ENCODE assay signal across 16 cellular contexts in the genomic region with DNA sequence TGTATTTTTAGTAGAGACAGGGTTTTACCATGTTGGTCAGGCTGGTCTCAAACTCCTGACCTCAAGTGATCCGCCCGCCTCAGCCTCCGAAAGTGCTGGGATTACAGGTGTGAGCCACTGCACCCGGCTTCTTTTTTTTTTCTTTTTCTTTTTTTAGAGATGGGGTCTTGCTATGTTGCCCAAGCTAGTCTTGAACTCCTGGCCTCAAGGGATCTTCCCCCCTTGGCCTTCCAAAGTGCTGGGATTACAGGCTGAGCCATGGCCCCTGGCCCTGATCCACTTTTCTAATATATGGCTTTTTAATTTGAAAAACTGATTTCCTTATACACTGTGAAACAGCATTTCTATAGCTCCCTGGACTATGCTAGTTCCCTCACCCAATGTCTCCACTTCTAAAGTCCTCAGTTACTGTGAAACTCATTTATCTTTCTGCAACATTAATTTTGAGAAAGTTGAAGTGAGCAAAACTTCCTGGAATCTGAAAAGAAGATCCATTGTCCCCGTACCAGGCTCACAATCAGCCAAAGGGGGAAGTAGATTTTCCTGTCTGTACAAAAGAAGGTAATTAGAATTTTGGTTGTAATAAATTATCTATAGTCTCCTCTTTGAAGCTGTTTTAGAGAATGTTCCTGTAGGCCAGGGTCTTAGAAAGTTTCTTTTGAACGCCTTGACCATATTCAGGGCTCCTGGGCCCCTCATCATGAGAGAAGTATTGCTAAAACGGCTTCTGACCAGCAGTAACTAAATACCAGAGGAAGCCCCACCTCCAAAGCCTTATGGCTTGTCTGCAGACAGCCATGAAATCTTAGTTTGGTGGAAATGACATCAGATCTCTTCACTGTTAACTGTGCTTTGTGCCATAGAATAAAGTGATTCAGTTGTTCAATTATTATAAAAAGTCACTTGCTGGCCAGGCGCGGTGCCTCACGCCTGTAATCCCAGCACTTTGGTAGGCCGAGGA. TPM values are rescaled to one million over a fixed set of nuclear protein-coding genes. Genes with fewer than 3 reads are reported as not detected.
DNase-seq lines count a peak whose midpoint lies in the region; ATAC-seq and TF ChIP-seq lines count a peak whose summit lies in the region.
"Had no signal": no experiment of that assay in that cellular context is flagged by ENCODE, and none has a peak within 500 bp of the region (broad histone marks: within the 10 kb centered on the region; RNA-seq: fewer than 3 reads in every experiment).

No MANE protein-coding gene starts in this region.

- H3K36me3 ChIP-seq in PC-3 (ENCODE audit: low read depth, low read length): no peaks in the 10 kb centered on the region

- H3K9me3 ChIP-seq in PC-3 (ENCODE audit: low read length): no peaks in the 10 kb centered on the region

- no peak for DNase-seq in activated T-cell treated with anti-CD3 and anti-CD28 coated beads, Interleukin-2, amount 50 U/mL, for 72 hours
- no peak for DNase-seq in activated T-cell treated with anti-CD3 and anti-CD28 coated beads, Interleukin-2, amount 50 U/mL, for 4 hours
- no peak for DNase-seq in PC-3
- DNase-seq in kidney tubule cell (ENCODE audit: low spot score): peak; percentile 42
- DNase-seq in stimulated activated effector memory CD8-positive, alpha-beta T cell treated with anti-CD3 and anti-CD28 coated beads, Interleukin-12 subunit alpha, Interleukin-12 subunit beta, amount 100 ng/mL, for 72 hours (ENCODE audit: low spot score in 2 of 2): no peak
- DNase-seq in NCI-H748 (lab: John Stamatoyannopoulos, UW; ENCODE audit: unreplicated experiment): no peak
- no peak for DNase-seq in central memory CD4-positive, alpha-beta T cell
- DNase-seq: activated CD8-positive, alpha-beta T cell treated with anti-CD3 and anti-CD28 coated beads, Interleukin-2, amount 10 ng/mL, durations not matched to agents 7 days and 5 days; activated effector memory CD4-positive, alpha-beta T cell treated with Interleukin-2 at 50 U/mL for 16 hours; amniotic stem cell; cerebellar nuclear complex; EL; endodermal cell; naive thymus-derived CD8-positive, alpha-beta T cell; NCI-H187 had no signal

- peaks cover 9% of the 10 kb centered on the region for H3K4me1 Mint-ChIP-seq in activated T-cell treated with anti-CD3 and anti-CD28 coated beads, Interleukin-2, amount 50 U/mL, for 72 hours (ENCODE audit: low read depth)
- H3K4me1 Mint-ChIP-seq in activated T-cell treated with anti-CD3 and anti-CD28 coated beads, Interleukin-2, amount 50 U/mL, for 4 hours (ENCODE audit: low read depth): no peaks in the 10 kb centered on the region
- H3K4me1 Mint-ChIP-seq in stimulated activated effector memory CD8-positive, alpha-beta T cell treated with anti-CD3 and anti-CD28 coated beads, Interleukin-12 subunit alpha, Interleukin-12 subunit beta, amount 100 ng/mL, for 72 hours: no peaks in the 10 kb centered on the region

- H2AFZ ChIP-seq in PC-3 (ENCODE audit: low read length): peak overlapping the region; percentile 39; the same call in 1 of the 2 replicates

- ATAC-seq in activated T-cell treated with anti-CD3 and anti-CD28 coated beads, Interleukin-2, amount 50 U/mL, for 72 hours (replicated peaks in 1 of 2): no peak
- ATAC-seq in activated T-cell treated with anti-CD3 and anti-CD28 coated beads, Interleukin-2, amount 50 U/mL, for 4 hours: no peak
- ATAC-seq in PC-3 (no peak), HG02973 (IDR thresholded peaks at IDR 0.05; ENCODE audit: unreplicated experiment) (no peak)
- no peak for ATAC-seq in stimulated activated effector memory CD8-positive, alpha-beta T cell treated with anti-CD3 and anti-CD28 coated beads, Interleukin-12 subunit alpha, Interleukin-12 subunit beta, amount 100 ng/mL, for 72 hours
- ATAC-seq: activated CD8-positive, alpha-beta T cell treated with anti-CD3 and anti-CD28 coated beads, Interleukin-2, amount 10 ng/mL, durations not matched to agents 7 days and 5 days; naive thymus-derived CD8-positive, alpha-beta T cell had no signal

- H3K4me2 ChIP-seq in PC-3 (ENCODE audit: low read length): no peak overlapping the region

- H3K4me1 ChIP-seq in PC-3 (ENCODE audit: insufficient read depth, low read length): peaks cover 10% of the 10 kb centered on the region

- intact Hi-C loops in PC-3 (cut with micrococcal nuclease): no loop called here

- no peaks in the 10 kb centered on the region for H3K9me2 ChIP-seq in PC-3 (replicated peaks; ENCODE audit: low read length)

- no peaks in the 10 kb centered on the region for H3K27me3 ChIP-seq in PC-3 (ENCODE audit: low read length)

- no peaks in the 10 kb centered on the region for H3K36me3 Mint-ChIP-seq in activated T-cell treated with anti-CD3 and anti-CD28 coated beads, Interleukin-2, amount 50 U/mL, for 72 hours (ENCODE audit: insufficient read depth in 2 of 2)
- no peaks in the 10 kb centered on the region for H3K36me3 Mint-ChIP-seq in activated T-cell treated with anti-CD3 and anti-CD28 coated beads, Interleukin-2, amount 50 U/mL, for 4 hours (ENCODE audit: insufficient read depth)
- H3K36me3 Mint-ChIP-seq in stimulated activated effector memory CD8-positive, alpha-beta T cell treated with anti-CD3 and anti-CD28 coated beads, Interleukin-12 subunit alpha, Interleukin-12 subunit beta, amount 100 ng/mL, for 72 hours: no peaks in the 10 kb centered on the region
- H3K36me3 Mint-ChIP-seq: naive thymus-derived CD8-positive, alpha-beta T cell had no signal

- H3K27ac Mint-ChIP-seq in activated T-cell treated with anti-CD3 and anti-CD28 coated beads, Interleukin-2, amount 50 U/mL, for 72 hours: peak overlapping the region; percentile 1
- peak overlapping the region; percentile 11 for H3K27ac Mint-ChIP-seq in stimulated activated effector memory CD8-positive, alpha-beta T cell treated with anti-CD3 and anti-CD28 coated beads, Interleukin-12 subunit alpha, Interleukin-12 subunit beta, amount 100 ng/mL, for 72 hours
- H3K27ac Mint-ChIP-seq: activated CD8-positive, alpha-beta T cell treated with anti-CD3 and anti-CD28 coated beads, Interleukin-2, amount 10 ng/mL, durations not matched to agents 7 days and 5 days; endodermal cell; naive thymus-derived CD8-positive, alpha-beta T cell had no signal

- H3K9ac ChIP-seq in PC-3 (ENCODE audit: low read length): no peak overlapping the region

- H3K9me3 Mint-ChIP-seq in activated T-cell treated with anti-CD3 and anti-CD28 coated beads, Interleukin-2, amount 50 U/mL, for 72 hours: no peaks in the 10 kb centered on the region
- no peaks in the 10 kb centered on the region for H3K9me3 Mint-ChIP-seq in activated T-cell treated with anti-CD3 and anti-CD28 coated beads, Interleukin-2, amount 50 U/mL, for 4 hours
- no peaks in the 10 kb centered on the region for H3K9me3 Mint-ChIP-seq in stimulated activated effector memory CD8-positive, alpha-beta T cell treated with anti-CD3 and anti-CD28 coated beads, Interleukin-12 subunit alpha, Interleukin-12 subunit beta, amount 100 ng/mL, for 72 hours
- H3K9me3 Mint-ChIP-seq: endodermal cell; naive thymus-derived CD8-positive, alpha-beta T cell had no signal

- no peaks in the 10 kb centered on the region for H3K79me2 ChIP-seq in PC-3 (ENCODE audit: low read length)

- CTCF ChIA-PET in PC-3 (lab: Charles Lee): no interaction called here

- TF ChIP-seq CTCF in PC-3 (conservative IDR thresholded peaks at IDR 0.05; ENCODE audit: low read depth, low read length): no peak

- no peak overlapping the region for H3K4me3 Mint-ChIP-seq in activated T-cell treated with anti-CD3 and anti-CD28 coated beads, Interleukin-2, amount 50 U/mL, for 72 hours
- H3K4me3 Mint-ChIP-seq in activated T-cell treated with anti-CD3 and anti-CD28 coated beads, Interleukin-2, amount 50 U/mL, for 4 hours: no peak overlapping the region
- no peak overlapping the region for H3K4me3 Mint-ChIP-seq in stimulated activated effector memory CD8-positive, alpha-beta T cell treated with anti-CD3 and anti-CD28 coated beads, Interleukin-12 subunit alpha, Interleukin-12 subunit beta, amount 100 ng/mL, for 72 hours
- H3K4me3 Mint-ChIP-seq: activated CD8-positive, alpha-beta T cell treated with anti-CD3 and anti-CD28 coated beads, Interleukin-2, amount 10 ng/mL, durations not matched to agents 7 days and 5 days; endodermal cell; naive thymus-derived CD8-positive, alpha-beta T cell had no signal

- H3F3A ChIP-seq in PC-3 (ENCODE audit: low read length, unreplicated experiment): no peaks in the 10 kb centered on the region

- no peaks in the 10 kb centered on the region for H3K27me3 Mint-ChIP-seq in activated T-cell treated with anti-CD3 and anti-CD28 coated beads, Interleukin-2, amount 50 U/mL, for 72 hours (ENCODE audit: low read depth)
- no peaks in the 10 kb centered on the region for H3K27me3 Mint-ChIP-seq in activated T-cell treated with anti-CD3 and anti-CD28 coated beads, Interleukin-2, amount 50 U/mL, for 4 hours (ENCODE audit: low read depth)
- H3K27me3 Mint-ChIP-seq: naive thymus-derived CD8-positive, alpha-beta T cell had no signal

- no TSS peak for BruUV-seq in PC-3 (replicated peaks; lab: Mats Ljungman, UMichigan)

- POLR2A ChIA-PET in PC-3 (lab: Charles Lee; ENCODE audit: unreplicated experiment): no interaction called here

- no peak overlapping the region for H3K4me3 ChIP-seq in PC-3 (ENCODE audit: low read length)

- no peak overlapping the region for H3K27ac ChIP-seq in PC-3 (ENCODE audit: low read length)

- no peaks in the 10 kb centered on the region for H4K20me1 ChIP-seq in PC-3 (ENCODE audit: low read length)

RNA-seq across cellular contexts. Expression of a gene that starts 34.9 kb away (rescaled TPM):
- 10 to 100 TPM; 26.0 to 43.1 TPM for total RNA-seq in activated T-cell treated with anti-CD3 and anti-CD28 coated beads, Interleukin-2, amount 50 U/mL, for 72 hours
- 10 to 100 TPM; 33.5 to 40.1 (median 34.6) TPM for total RNA-seq in activated T-cell treated with anti-CD3 and anti-CD28 coated beads, Interleukin-2, amount 50 U/mL, for 4 hours
- total RNA-seq in PC-3 (2014; rRNA removed): 71.3 and 72.2 TPM in 2 replicates
